33 cellular contexts compared by ENCODE assay signal in genomic region chr15:94912760-94913159, GRCh38.
"Had no signal": no experiment of that assay in that cellular context is flagged by ENCODE, and none has a peak within 500 bp of the region (broad histone marks: within the 10 kb centered on the region; RNA-seq: fewer than 3 reads in every experiment).

No MANE protein-coding gene starts in this region.

- H3K27ac ChIP-seq: ascending aorta, cardiac muscle cell, VCaP had no signal

- ATAC-seq: activated CD8-positive, alpha-beta T cell treated with anti-CD3 and anti-CD28 coated beads for 36 hours; activated naive CD4-positive, alpha-beta T cell treated with anti-CD3 and anti-CD28 coated beads, Interleukin-2, amount 50 U/mL, for 72 hours; activated T-cell treated with anti-CD3 and anti-CD28 coated beads, Interleukin-2, amount 50 U/mL, for 4 hours; activated T-cell treated with anti-CD3 and anti-CD28 coated beads, Interleukin-2, amount 50 U/mL, for 72 hours; activated T-helper 17 cell treated with anti-CD3 and anti-CD28 coated beads, Interleukin-2, amount 50 U/mL, for 72 hours had no signal

- DNase-seq: activated B cell treated with CpG ODN at 0.5 μM for 24 hours; activated CD4-positive, alpha-beta memory T cell treated with anti-CD3 and anti-CD28 coated beads for 36 hours; activated CD4-positive, alpha-beta T cell treated with anti-CD3 and anti-CD28 coated beads for 4 hours; activated CD4-positive, alpha-beta T cell treated with anti-CD3 and anti-CD28 coated beads, Interleukin-2, amount 10 ng/mL, durations not matched to agents 24 days and 14 days; activated CD4-positive, alpha-beta T cell treated with anti-CD3 and anti-CD28 coated beads, Interleukin-2, amount 50 U/mL, for 1 hour; activated CD4-positive, alpha-beta T cell treated with anti-CD3 and anti-CD28 coated beads, Interleukin-2, amount 50 U/mL, for 4 hours; activated CD4-positive, CD25-positive, alpha-beta regulatory T cell treated with anti-CD3 and anti-CD28 coated beads, Interleukin-2, amount 50 U/mL, for 72 hours; activated CD8-positive, alpha-beta memory T cell treated with anti-CD3 and anti-CD28 coated beads, Interleukin-2, amount 50 U/mL, for 4 hours; activated CD8-positive, alpha-beta T cell treated with anti-CD3 and anti-CD28 coated beads for 36 hours; activated effector memory CD4-positive, alpha-beta T cell treated with anti-CD3 and anti-CD28 coated beads, Interleukin-2, amount 50 U/mL, for 16 hours; activated gamma-delta T cell treated with Interleukin-2 at 50 U/mL for 16 hours; activated naive CD4-positive, alpha-beta T cell; activated naive CD4-positive, alpha-beta T cell treated with anti-CD3 and anti-CD28 coated beads for 36 hours; activated naive CD4-positive, alpha-beta T cell treated with anti-CD3 and anti-CD28 coated beads, Interleukin-2, amount 50 U/mL, for 16 hours; activated naive CD8-positive, alpha-beta T cell treated with anti-CD3 and anti-CD28 coated beads for 36 hours; activated T-cell treated with anti-CD3 and anti-CD28 coated beads for 4 hours; activated T-cell treated with anti-CD3 and anti-CD28 coated beads, Interleukin-2, amount 50 U/mL, for 1 hour; activated T-cell treated with anti-CD3 and anti-CD28 coated beads, Interleukin-2, amount 50 U/mL, for 4 hours; activated T-cell treated with anti-CD3 and anti-CD28 coated beads, Interleukin-2, amount 50 U/mL, for 72 hours; amygdala; anterior cingulate cortex; caudate nucleus; cerebellar nuclear complex; T-helper 1 cell; T-helper 2 cell; T-helper 9 cell had no signal

- H3K4me3 ChIP-seq: ascending aorta, cardiac muscle cell had no signal

- H3K27me3 ChIP-seq: ascending aorta, cardiac muscle cell had no signal

- H3K36me3 ChIP-seq: ascending aorta, cardiac muscle cell had no signal

- FAIRE-seq: bronchial epithelial cell, TTC549 had no signal
